Comparison of ENCODE assay signal across 1 cellular context in genomic region chr9:25681270-25681669, GRCh38.
TF ChIP-seq lines count a peak whose summit lies in the region.

No MANE protein-coding gene starts in this region.

TF ChIP-seq in SK-N-SH, 30 proteins besides CTCF, POLR2A, EP300 and RAD21 (continued from another document):
- TF ChIP-seq ZBTB33 (IDR thresholded peaks at IDR 0.05; ENCODE audit: borderline replicate concordance, low read depth) = no peak
- no peak for TF ChIP-seq NFIC (IDR thresholded peaks at IDR 0.05; ENCODE audit: borderline replicate concordance)
- no peak for TF ChIP-seq FOXJ3 (CRISPR knock-in tag; IDR thresholded peaks at IDR 0.05)
- TF ChIP-seq RCOR1 (IDR thresholded peaks at IDR 0.05; ENCODE audit: low read length) = no peak
- no peak for TF ChIP-seq GATA2 (CRISPR knock-in tag; IDR thresholded peaks at IDR 0.05)
- TF ChIP-seq RXRA (IDR thresholded peaks at IDR 0.05; ENCODE audit: borderline replicate concordance, low read depth) = 0 out of 2 replicates have a peak, but pooled peaks have one; percentile 17
- no peak for TF ChIP-seq USF2 (IDR thresholded peaks at IDR 0.05; ENCODE audit: borderline replicate concordance, low read depth, low read length)
- peak; percentile 16; the same call in 1 of the 2 replicates for TF ChIP-seq FOSL2 (IDR thresholded peaks at IDR 0.05; ENCODE audit: borderline replicate concordance, low read depth)
- no peak for TF ChIP-seq POLR2AphosphoS5 (IDR thresholded peaks at IDR 0.05; ENCODE audit: low read depth, low read length)
- no peak for TF ChIP-seq MEF2A (IDR thresholded peaks at IDR 0.05; ENCODE audit: borderline replicate concordance, low read depth)
- TF ChIP-seq JUND (IDR thresholded peaks at IDR 0.05) = peak; percentile 27; the same call in 1 of the 2 replicates
